17 cellular contexts compared by ENCODE assay signal in the genomic region with DNA sequence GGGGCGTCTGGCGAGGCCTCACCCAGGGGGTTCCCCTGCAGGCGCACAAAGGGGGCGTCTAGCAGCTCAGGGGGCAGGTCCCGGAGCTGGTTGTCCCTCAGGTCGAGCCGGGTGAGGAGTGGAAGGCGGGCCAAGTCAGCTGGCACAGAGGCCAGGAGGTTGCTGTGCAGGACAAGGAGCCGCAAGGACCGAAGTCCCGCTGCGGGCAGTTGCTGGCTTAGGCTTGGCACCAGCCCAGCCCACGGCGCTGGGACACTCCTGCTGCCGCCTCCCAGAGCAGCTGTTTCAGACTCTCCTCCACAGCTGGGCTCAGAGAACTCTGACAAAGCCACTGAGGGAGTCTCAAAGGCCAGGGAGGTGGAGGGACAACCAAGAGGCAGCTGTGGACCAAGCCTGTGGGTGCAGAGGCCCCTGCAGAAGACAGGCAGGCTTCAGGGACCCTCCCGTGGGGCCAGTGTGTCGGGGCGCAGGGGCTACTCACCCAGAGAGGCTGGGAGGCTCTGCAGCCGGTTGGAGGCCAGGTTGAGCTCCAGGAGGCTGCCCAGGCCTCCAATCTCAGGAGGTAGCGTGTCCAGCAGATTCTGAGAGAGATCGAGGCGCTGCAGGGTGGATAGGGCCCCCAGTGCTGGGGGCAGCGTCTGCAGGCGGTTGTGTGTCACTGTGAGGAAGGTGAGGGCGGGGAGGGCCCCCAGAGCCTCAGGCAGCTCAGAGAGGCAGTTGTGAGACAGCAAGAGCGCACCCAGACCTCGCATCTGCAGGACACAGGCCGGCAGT. TPM values are rescaled to one million over a fixed set of nuclear protein-coding genes. Genes with fewer than 3 reads are reported as not detected.
DNase-seq lines count a peak whose midpoint lies in the region; ATAC-seq and TF ChIP-seq lines count a peak whose summit lies in the region.
"Had no signal": no experiment of that assay in that cellular context is flagged by ENCODE, and none has a peak within 500 bp of the region (broad histone marks: within the 10 kb centered on the region; RNA-seq: fewer than 3 reads in every experiment).

No MANE protein-coding gene starts in this region.

- H3K27me3 ChIP-seq in mesenchymal stem cell (ENCODE audit: control insufficient read depth in 1 of 2, insufficient read depth in 1 of 2, low read length in 2 of 2) (no peaks in the 10 kb centered on the region), gastrocnemius medialis (no peaks in the 10 kb centered on the region)
- H3K27me3 ChIP-seq: spleen, tibial nerve had no signal

- H3K4ac ChIP-seq in mesenchymal stem cell (ENCODE audit: low read depth in 1 of 2, low read length in 2 of 2): no peak overlapping the region

- no TSS peak for BruUV-seq in OCI-LY7 (replicated peaks; lab: Mats Ljungman, UMichigan)

- H3K18ac ChIP-seq in mesenchymal stem cell (ENCODE audit: low read depth in 1 of 2, low read length in 2 of 2): no peak overlapping the region

- H2BK15ac ChIP-seq in mesenchymal stem cell (ENCODE audit: low read depth, poor library complexity, severe bottlenecking): no peak overlapping the region

- no peak for ATAC-seq in activated CD4-positive, alpha-beta T cell treated with anti-CD3 and anti-CD28 coated beads for 36 hours
- ATAC-seq in gastrocnemius medialis (no peak), HG03039 (IDR thresholded peaks at IDR 0.05; ENCODE audit: unreplicated experiment) (no peak)

- H3K14ac ChIP-seq in mesenchymal stem cell (ENCODE audit: low read length in 2 of 2): no peak overlapping the region

- H4K8ac ChIP-seq in mesenchymal stem cell (ENCODE audit: low read length): no peak overlapping the region

- no peaks in the 10 kb centered on the region for H4K20me1 ChIP-seq in OCI-LY7 (ENCODE audit: insufficient read depth, low read length)

- no peak overlapping the region for H2BK120ac ChIP-seq in mesenchymal stem cell (ENCODE audit: low read depth, low read length)

- H3K4me2 ChIP-seq in OCI-LY7 (ENCODE audit: low read length): peak overlapping the region; percentile 94
- H3K4me2 ChIP-seq in mesenchymal stem cell (ENCODE audit: low read length, poor library complexity, severe bottlenecking): no peak overlapping the region

- H2BK12ac ChIP-seq in mesenchymal stem cell (ENCODE audit: low read length in 2 of 2): peak overlapping the region in 1 of 2 experiments; percentile 32

- H2AFZ ChIP-seq in OCI-LY7 (ENCODE audit: low read length) (no peak overlapping the region), mesenchymal stem cell (ENCODE audit: low read depth, low read length) (no peak overlapping the region)

- H2AK5ac ChIP-seq in mesenchymal stem cell (ENCODE audit: low read length, severe bottlenecking): no peak overlapping the region

- peaks cover 30% of the 10 kb centered on the region; the same call in 1 of the 2 replicates for H3K36me3 ChIP-seq in OCI-LY7 (ENCODE audit: insufficient read depth, low read length)
- H3K36me3 ChIP-seq in mesenchymal stem cell (ENCODE audit: control insufficient read depth in 1 of 2, insufficient read depth in 2 of 2, low read depth in 1 of 2, low read length in 2 of 2): peaks cover 48 to 54% of the 10 kb centered on the region in 2 experiments
- peaks cover 0 to 41% of the 10 kb centered on the region in 2 donors for H3K36me3 ChIP-seq in gastrocnemius medialis

- H3K4me3 Mint-ChIP-seq in activated CD4-positive, alpha-beta T cell treated with anti-CD3 and anti-CD28 coated beads for 36 hours: peak overlapping the region; percentile 26

- no peak overlapping the region for H2BK5ac ChIP-seq in mesenchymal stem cell (ENCODE audit: low read depth, low read length, poor library complexity, severe bottlenecking)

- peak overlapping the region in 1 of 2 experiments; percentile 84 for H3K23ac ChIP-seq in mesenchymal stem cell (ENCODE audit: low read length in 2 of 2)

- peak overlapping the region; percentile 65 for H4K91ac ChIP-seq in mesenchymal stem cell (ENCODE audit: low read length)

- peaks cover 4% of the 10 kb centered on the region; the same call in 1 of the 2 replicates for H3K79me2 ChIP-seq in OCI-LY7 (ENCODE audit: insufficient read depth, low read depth, low read length)

- H3K27ac ChIP-seq in OCI-LY7 (ENCODE audit: low read depth, low read length, poor library complexity, severe bottlenecking) (no peak overlapping the region), mesenchymal stem cell (ENCODE audit: low read length, poor library complexity, severe bottlenecking) (no peak overlapping the region), gastrocnemius medialis (no peak overlapping the region)
- H3K27ac ChIP-seq: epithelial cell of prostate, spleen, tibial nerve had no signal

- H3K4me1 ChIP-seq in OCI-LY7 (ENCODE audit: insufficient read depth, low read length, poor library complexity, severe bottlenecking): peaks cover 35% of the 10 kb centered on the region
- peaks cover 27% of the 10 kb centered on the region for H3K4me1 ChIP-seq in mesenchymal stem cell (ENCODE audit: control insufficient read depth, insufficient read depth, low read depth, low read length)
- peaks cover 19 to 23% of the 10 kb centered on the region in 2 donors for H3K4me1 ChIP-seq in gastrocnemius medialis

- no peak overlapping the region for H3K4me3 ChIP-seq in OCI-LY7 (ENCODE audit: low read depth, low read length, poor library complexity, severe bottlenecking)
- peak overlapping the region in 1 of 2 experiments; percentile 91 for H3K4me3 ChIP-seq in mesenchymal stem cell (ENCODE audit: insufficient read depth in 1 of 2, low read depth in 1 of 2, low read length in 2 of 2)
- H3K4me3 ChIP-seq in gastrocnemius medialis: no peak overlapping the region
- H3K4me3 ChIP-seq: spleen had no signal

- H3K9me3 ChIP-seq in OCI-LY7 (ENCODE audit: low read length) (no peaks in the 10 kb centered on the region), mesenchymal stem cell (ENCODE audit: control insufficient read depth, low read length) (no peaks in the 10 kb centered on the region), gastrocnemius medialis (no peaks in the 10 kb centered on the region)
- H3K9me3 ChIP-seq: spleen, tibial nerve had no signal

- DNase-seq in activated CD4-positive, alpha-beta T cell treated with anti-CD3 and anti-CD28 coated beads for 36 hours: no peak
- DNase-seq in activated CD4-positive, alpha-beta T cell treated with anti-CD3 and anti-CD28 coated beads for 48 hours: no peak
- no peak for DNase-seq in OCI-LY7 (ENCODE audit: low spot score)
- DNase-seq in mesenchymal stem cell: no peak
- DNase-seq in gastrocnemius medialis: no peak
- DNase-seq: activated effector memory CD4-positive, alpha-beta T cell treated with anti-CD3 and anti-CD28 coated beads, Interleukin-2, amount 50 U/mL, for 16 hours; DMS79; NCI-H1436 treated with DMSO at 0.1 percent for 48 hours; NCI-H69; SHP77; spleen had no signal

- peaks cover 7% of the 10 kb centered on the region for H3K36me3 Mint-ChIP-seq in activated CD4-positive, alpha-beta T cell treated with anti-CD3 and anti-CD28 coated beads for 36 hours (ENCODE audit: low read depth)

- TF ChIP-seq POLR2A in gastrocnemius medialis (IDR thresholded peaks at IDR 0.05): no peak

- no peak for TF ChIP-seq CTCF in OCI-LY7 (conservative IDR thresholded peaks at IDR 0.05; ENCODE audit: low read length)
- no peak for TF ChIP-seq CTCF in gastrocnemius medialis (IDR thresholded peaks at IDR 0.05 in 4 of 5, conservative IDR thresholded peaks at IDR 0.05 in 1 of 5)

- in situ Hi-C loops in gastrocnemius medialis (cut with MboI; ENCODE audit: low sequenced_read_pairs in 4 of 4): no loop called here

- WGBS in mesenchymal stem cell: 96% methylated on average over 28 of the region's 28 CpGs

- no peaks in the 10 kb centered on the region for H3K9me2 ChIP-seq in OCI-LY7 (ENCODE audit: insufficient read depth, low read length)

- intact Hi-C loops in activated CD4-positive, alpha-beta T cell treated with anti-CD3 and anti-CD28 coated beads for 36 hours (cut with DNase I, micrococcal nuclease): no loop called here
- intact Hi-C loops in OCI-LY7 (cut with micrococcal nuclease; ENCODE audit: unreplicated experiment) (no loop called here), gastrocnemius medialis (cut with DNase I; ENCODE audit: low total_unique reads) (no loop called here)

- H3K9ac ChIP-seq in mesenchymal stem cell (ENCODE audit: low read length): peak overlapping the region; percentile 88

- CTCF ChIA-PET in activated CD4-positive, alpha-beta T cell treated with anti-CD3 and anti-CD28 coated beads for 36 hours (lab: Charles Lee): interaction anchor here (1.1 kb wide), 1 partner anchor 247 kb away, joined by 3 read pairs; no protein-coding TSS in a partner anchor
- CTCF ChIA-PET in OCI-LY7 (lab: Charles Lee; ENCODE audit: unreplicated experiment): no interaction called here

- no peaks in the 10 kb centered on the region for H3K27me3 Mint-ChIP-seq in activated CD4-positive, alpha-beta T cell treated with anti-CD3 and anti-CD28 coated beads for 36 hours

- no peak overlapping the region for H3K27ac Mint-ChIP-seq in activated CD4-positive, alpha-beta T cell treated with anti-CD3 and anti-CD28 coated beads for 36 hours

- POLR2A ChIA-PET in activated CD4-positive, alpha-beta T cell treated with anti-CD3 and anti-CD28 coated beads for 36 hours (lab: Charles Lee): no interaction called here
- POLR2A ChIA-PET in OCI-LY7 (lab: Charles Lee): no interaction called here

- H3K79me1 ChIP-seq in mesenchymal stem cell (replicated peaks; ENCODE audit: low read length, poor library complexity, severe bottlenecking): peaks cover 33% of the 10 kb centered on the region

- H3K4me1 Mint-ChIP-seq in activated CD4-positive, alpha-beta T cell treated with anti-CD3 and anti-CD28 coated beads for 36 hours: peaks cover 8% of the 10 kb centered on the region

- H3K9me3 Mint-ChIP-seq in activated CD4-positive, alpha-beta T cell treated with anti-CD3 and anti-CD28 coated beads for 36 hours (ENCODE audit: low read depth): no peaks in the 10 kb centered on the region

RNA-seq across cellular contexts. Expression of gene PIDD1, which starts 2.2 kb away (rescaled TPM):
- total RNA-seq in activated CD4-positive, alpha-beta T cell treated with anti-CD3 and anti-CD28 coated beads for 36 hours: 10 to 100 TPM; 21.1 to 29.1 TPM
- 31.2 and 33.6 TPM in 2 replicates for total RNA-seq in OCI-LY7 (2014; rRNA removed; shearing (Covaris generic))
- total RNA-seq in OCI-LY7 (2022): 47.7 and 49.1 TPM in 2 replicates
- 8.3 TPM for polyA plus RNA-seq in mesenchymal stem cell (2013, experiment 1 of 2)
- polyA plus RNA-seq in mesenchymal stem cell (2013, experiment 2 of 2): 9.2 TPM
- total RNA-seq in gastrocnemius medialis: 10 to 100 TPM in 2 of 4 donors, 1 to 10 TPM in 2; 6.3 to 35.7 (median 10.2) TPM

RNA-seq across cellular contexts. Expression of gene SLC25A22, which starts 4.8 kb away (rescaled TPM):
- total RNA-seq in activated CD4-positive, alpha-beta T cell treated with anti-CD3 and anti-CD28 coated beads for 36 hours: 10 to 100 TPM; 33.9 to 36.6 TPM
- total RNA-seq in OCI-LY7 (2014; rRNA removed; shearing (Covaris generic)): 22.7 and 30.8 TPM in 2 replicates
- total RNA-seq in OCI-LY7 (2022) (46.2 and 50.9 TPM in 2 replicates), gastrocnemius medialis (1 to 10 TPM in 2 of 4 donors, under 1 TPM in 1, not detected in 1; 0.80 to 1.5 (median 1.0) TPM)
- polyA plus RNA-seq in mesenchymal stem cell (2013, experiment 1 of 2): 11.7 TPM
- 10.9 TPM for polyA plus RNA-seq in mesenchymal stem cell (2013, experiment 2 of 2)

RNA-seq across cellular contexts. Expression of gene RPLP2, which starts 6.9 kb away (rescaled TPM):
- total RNA-seq in activated CD4-positive, alpha-beta T cell treated with anti-CD3 and anti-CD28 coated beads for 36 hours: 1,000 to 10,000 TPM; 2,132 to 3,230 TPM
- 1,564 and 1,687 TPM in 2 replicates for total RNA-seq in OCI-LY7 (2014; rRNA removed; shearing (Covaris generic))
- 3,121 and 3,147 TPM in 2 replicates for total RNA-seq in OCI-LY7 (2022)
- polyA plus RNA-seq in mesenchymal stem cell (2013, experiment 1 of 2): 3,881 TPM
- polyA plus RNA-seq in mesenchymal stem cell (2013, experiment 2 of 2): 4,036 TPM
- 100 to 1,000 TPM; 314 to 600 (median 440) TPM for total RNA-seq in gastrocnemius medialis

RNA-seq across cellular contexts. Expression of gene CEND1, which starts 13.0 kb away (rescaled TPM):
- total RNA-seq in activated CD4-positive, alpha-beta T cell treated with anti-CD3 and anti-CD28 coated beads for 36 hours: 1 to 10 TPM in 1 of 2 experiments, under 1 TPM in 1; 0.50 to 1.1 TPM
- total RNA-seq in OCI-LY7 (2014; rRNA removed; shearing (Covaris generic)): 17.5 and 17.6 TPM in 2 replicates
- total RNA-seq in OCI-LY7 (2022): 25.6 and 32.5 TPM in 2 replicates
- polyA plus RNA-seq in mesenchymal stem cell (2013, experiment 1 of 2): 0.03 TPM
- polyA plus RNA-seq in mesenchymal stem cell (2013, experiment 2 of 2): 0.11 TPM
- under 1 TPM in 1 of 4 donors, not detected in 3; 0.20 TPM for total RNA-seq in gastrocnemius medialis
- total RNA-seq: H4, lower leg skin, osteoblast, tibial nerve had no signal

RNA-seq across cellular contexts. Expression of gene PNPLA2, which starts 15.8 kb away (rescaled TPM):
- 10 to 100 TPM; 24.7 to 26.2 TPM for total RNA-seq in activated CD4-positive, alpha-beta T cell treated with anti-CD3 and anti-CD28 coated beads for 36 hours
- 15.1 and 19.8 TPM in 2 replicates for total RNA-seq in OCI-LY7 (2014; rRNA removed; shearing (Covaris generic))
- total RNA-seq in OCI-LY7 (2022) (41.2 and 57.5 TPM in 2 replicates), gastrocnemius medialis (10 to 100 TPM; 58.9 to 93.3 (median 91.7) TPM)
- polyA plus RNA-seq in mesenchymal stem cell (2013, experiment 1 of 2): 30.6 TPM
- polyA plus RNA-seq in mesenchymal stem cell (2013, experiment 2 of 2): 30.0 TPM

Comparison
In these comparisons a context has a peak if more than half of its experiments do, and no peak if none do; other contexts are left out.
1. RNA of gene SLC25A22, which starts 4.8 kb away (total RNA-seq): 22.7 to 50.9 TPM in OCI-LY7 and 33.9 to 36.6 TPM in activated CD4-positive, alpha-beta T cell treated with anti-CD3 and anti-CD28 coated beads for 36 hours; 0.80 to 1.5 TPM in gastrocnemius medialis; every median in the first group is over 4 times any median in the second.